In genomic region chr11:17504330-17505107, GRCh38 we compare ENCODE assay signal across 9 cellular contexts. TPM values are rescaled to one million over a fixed set of nuclear protein-coding genes. Genes with fewer than 3 reads are reported as not detected.
DNase-seq lines count a peak whose midpoint lies in the region; ATAC-seq, FAIRE-seq and TF ChIP-seq lines count a peak whose summit lies in the region.
"Had no signal": no experiment of that assay in that cellular context is flagged by ENCODE, and none has a peak within 500 bp of the region (broad histone marks: within the 10 kb centered on the region; RNA-seq: fewer than 3 reads in every experiment).

No MANE protein-coding gene starts in this region.

- H3K4me3 ChIP-seq in breast epithelium: no peak overlapping the region
- H3K4me3 ChIP-seq in kidney (ENCODE audit: low read length in 2 of 2): no peak overlapping the region

- H3K9ac ChIP-seq in kidney (ENCODE audit: low read length in 2 of 2): no peak overlapping the region

- no peaks in the 10 kb centered on the region for H3K9me3 Mint-ChIP-seq in activated B cell treated with CpG ODN at 0.5 μM for 24 hours

- intact Hi-C loops in activated B cell treated with CpG ODN at 0.5 μM for 24 hours (cut with micrococcal nuclease): loop anchor here (1.0 kb wide), 5 partner anchors 120 to 719 kb away; no protein-coding TSS in a partner anchor
- intact Hi-C loops in breast epithelium (cut with DNase I; ENCODE audit: low total_unique reads): loop anchor here (5.0 kb wide), 1 partner anchor 117 kb away; the partner anchor contains the start of gene KCNJ11
- intact Hi-C loops in kidney (cut with DNase I): loop anchor here (5.0 kb wide), 1 partner anchor 122 kb away; no protein-coding TSS in a partner anchor

- peak; percentile 56 for ATAC-seq in HG02885 (IDR thresholded peaks at IDR 0.05; ENCODE audit: poor library complexity, unreplicated experiment)
- ATAC-seq in activated B cell treated with CpG ODN at 0.5 μM for 24 hours (ENCODE audit: low read depth): peak; percentile 66
- ATAC-seq in HG03571 (IDR thresholded peaks at IDR 0.05; ENCODE audit: unreplicated experiment): no peak

- no peaks in the 10 kb centered on the region for H3K9me3 ChIP-seq in breast epithelium
- H3K9me3 ChIP-seq in kidney (ENCODE audit: control insufficient read depth in 1 of 2, low read length in 2 of 2): no peaks in the 10 kb centered on the region

- FAIRE-seq in kidney (lab: Jason Lieb, UNC): no peak

- H3K36me3 ChIP-seq in breast epithelium (no peaks in the 10 kb centered on the region), kidney (ENCODE audit: control insufficient read depth in 1 of 2, insufficient read depth in 2 of 2, low read length in 2 of 2) (no peaks in the 10 kb centered on the region)

- H3K4me3 Mint-ChIP-seq in activated B cell treated with CpG ODN at 0.5 μM for 24 hours: no peak overlapping the region

- DNase-seq in G401 (ENCODE audit: low spot score) (peak; percentile 87), NCI-H2171 (lab: John Stamatoyannopoulos, UW) (peak; percentile 29), activated B cell treated with CpG ODN at 0.5 μM for 24 hours (peak; percentile 57), breast epithelium (ENCODE audit: low spot score in 2 of 2) (peak; percentile 77 to 81), kidney (peak; percentile 91)
- peak; percentile 71 for DNase-seq in stimulated activated CD4-positive, alpha-beta T cell treated with anti-CD3 and anti-CD28 coated beads, Interleukin-1b, Interleukin-23, amount 100 ng/mL, for 48 hours

- H3K27me3 Mint-ChIP-seq in activated B cell treated with CpG ODN at 0.5 μM for 24 hours: peaks cover 5% of the 10 kb centered on the region

- CTCF ChIA-PET in activated B cell treated with CpG ODN at 0.5 μM for 24 hours (lab: Charles Lee): interaction anchor here (0.6 to 3.3 kb wide), 7 partner anchors 9 to 684 kb away, joined by 3 to 34 read pairs (median 3); no protein-coding TSS in a partner anchor

- in situ Hi-C loops in G401 (cut with HindIII; ENCODE audit: low sequenced_read_pairs): no loop called here

- H3K27ac ChIP-seq in breast epithelium: peak overlapping the region; percentile 26 to 48
- H3K27ac ChIP-seq in kidney (ENCODE audit: low read depth in 2 of 2, low read length in 2 of 2): no peak overlapping the region
- H3K27ac ChIP-seq: epithelial cell of prostate had no signal

- no peaks in the 10 kb centered on the region for H3K27me3 ChIP-seq in breast epithelium

- no peaks in the 10 kb centered on the region for H3K4me1 Mint-ChIP-seq in activated B cell treated with CpG ODN at 0.5 μM for 24 hours

- H3K4me1 ChIP-seq in breast epithelium (no peaks in the 10 kb centered on the region), kidney (ENCODE audit: control insufficient read depth in 1 of 2, insufficient read depth in 1 of 2, low read depth in 1 of 2, low read length in 2 of 2) (peaks cover 0 to 9% of the 10 kb centered on the region in 2 donors)

- TF ChIP-seq POLR2A in breast epithelium (IDR thresholded peaks at IDR 0.05): no peak

- H3K36me3 Mint-ChIP-seq in activated B cell treated with CpG ODN at 0.5 μM for 24 hours (ENCODE audit: low read depth): no peaks in the 10 kb centered on the region

- TF ChIP-seq CTCF in activated B cell treated with CpG ODN at 0.5 μM for 24 hours (IDR thresholded peaks at IDR 0.05): no peak
- peak; percentile 78 to 95 (median 79) for TF ChIP-seq CTCF in breast epithelium (IDR thresholded peaks at IDR 0.05)
- peak; percentile 87 for TF ChIP-seq CTCF in kidney (IDR thresholded peaks at IDR 0.05; ENCODE audit: borderline replicate concordance, extremely low read depth, insufficient read depth)

- H3K27ac Mint-ChIP-seq in activated B cell treated with CpG ODN at 0.5 μM for 24 hours: no peak overlapping the region

- POLR2A ChIA-PET in activated B cell treated with CpG ODN at 0.5 μM for 24 hours (lab: Charles Lee): no interaction called here

RNA-seq across cellular contexts. Expression of gene ABCC8, which starts 27.9 kb away (rescaled TPM):
- 0.47 and 1.1 TPM in 2 replicates for total RNA-seq in G401 (2014; rRNA removed; shearing (Covaris generic))
- total RNA-seq in activated B cell treated with CpG ODN at 0.5 μM for 24 hours (not detected in 2 replicates), breast epithelium (10 to 100 TPM in 2 of 3 donors, 1 to 10 TPM in 1; 3.8 to 10.8 (median 10.5) TPM), kidney (1.3 TPM)
- 3.2 TPM for polyA plus RNA-seq in kidney (ENCODE audit: insufficient read depth, low read depth, low replicate concordance)

RNA-seq across cellular contexts. Expression of gene USH1C, which starts 39.7 kb away (rescaled TPM):
- not detected in 2 replicates for total RNA-seq in G401 (2014; rRNA removed; shearing (Covaris generic))
- total RNA-seq in activated B cell treated with CpG ODN at 0.5 μM for 24 hours (not detected in 2 replicates), breast epithelium (under 1 TPM in 1 of 3 donors, not detected in 2; 0.66 TPM), kidney (38.6 TPM)
- polyA plus RNA-seq in kidney (ENCODE audit: insufficient read depth, low read depth, low replicate concordance): 107 TPM

RNA-seq across cellular contexts. Expression of gene OTOG, which starts 42.5 kb away (rescaled TPM):
- not detected in 2 replicates for total RNA-seq in G401 (2014; rRNA removed; shearing (Covaris generic))
- total RNA-seq in activated B cell treated with CpG ODN at 0.5 μM for 24 hours: not detected in 2 replicates
- total RNA-seq in breast epithelium: not detected
- total RNA-seq in kidney: 0.06 TPM
- polyA plus RNA-seq in kidney (ENCODE audit: insufficient read depth, low read depth, low replicate concordance): not detected

Comparison
In these comparisons a context has a peak if more than half of its experiments do, and no peak if none do; other contexts are left out.
1. DNase-seq: peak in every context shown above with its lines; median percentile 91 in kidney; 87 in G401; 79 in breast epithelium; 71 in stimulated activated CD4-positive, alpha-beta T cell treated with anti-CD3 and anti-CD28 coated beads, Interleukin-1b, Interleukin-23, amount 100 ng/mL, for 48 hours; 57 in activated B cell treated with CpG ODN at 0.5 μM for 24 hours; 29 in NCI-H2171.
2. H3K27ac ChIP-seq: peak in breast epithelium (2 of 2); none in kidney (0 of 2).
3. RNA of gene USH1C, which starts 39.7 kb away (total RNA-seq): 38.6 TPM in kidney (single experiment); not detected in G401, not detected in activated B cell treated with CpG ODN at 0.5 μM for 24 hours and 0.66 TPM in breast epithelium; every median in the first group is over 10 times any median in the second.